12 cellular contexts compared by ENCODE assay signal in the genomic region with DNA sequence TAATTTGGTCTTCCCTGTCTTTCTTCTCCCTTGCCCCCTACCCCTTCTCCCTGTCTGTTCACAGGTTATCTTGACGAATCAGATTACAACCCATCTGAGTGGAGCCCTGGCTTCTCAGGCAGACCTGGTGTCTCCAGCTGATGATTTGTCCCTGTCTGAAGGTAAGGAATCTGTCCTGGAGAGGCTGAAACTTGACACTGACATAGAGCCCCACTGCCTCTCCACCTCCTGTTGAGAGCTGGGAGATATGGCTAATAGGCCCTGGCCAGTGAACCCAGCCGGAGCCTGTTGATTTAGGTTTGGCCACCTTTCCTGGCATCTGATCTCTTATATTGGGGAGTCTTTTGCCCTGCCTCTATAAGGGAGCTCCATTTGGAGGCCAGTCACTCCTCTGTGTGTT.
DNase-seq lines count a peak whose midpoint lies in the region; ATAC-seq, FAIRE-seq and TF ChIP-seq lines count a peak whose summit lies in the region.
"Had no signal": no experiment of that assay in that cellular context is flagged by ENCODE, and none has a peak within 500 bp of the region (broad histone marks: within the 10 kb centered on the region; RNA-seq: fewer than 3 reads in every experiment).

No MANE protein-coding gene starts in this region.

- H3K9me2 ChIP-seq in PC-3 (replicated peaks; ENCODE audit: low read length): 0 out of 2 replicates have a peak, but pooled peaks cover 4% of the 10 kb centered on the region

- no peak overlapping the region for H3K4me3 ChIP-seq in BE2C (ENCODE audit: low read depth, low read length)
- no peak overlapping the region for H3K4me3 ChIP-seq in PC-3 (ENCODE audit: low read length)
- H3K4me3 ChIP-seq: esophagus muscularis mucosa, thoracic aorta had no signal

- no peak overlapping the region for H3K27ac ChIP-seq in PC-3 (ENCODE audit: low read length)
- H3K27ac ChIP-seq: esophagus muscularis mucosa, thoracic aorta had no signal

- no peaks in the 10 kb centered on the region for H3K36me3 ChIP-seq in BE2C
- no peaks in the 10 kb centered on the region for H3K36me3 ChIP-seq in PC-3 (ENCODE audit: low read depth, low read length)
- H3K36me3 ChIP-seq: esophagus muscularis mucosa, thoracic aorta had no signal

- no peaks in the 10 kb centered on the region for H3F3A ChIP-seq in PC-3 (ENCODE audit: low read length, unreplicated experiment)

- POLR2A ChIA-PET in HEK293T (lab: Yijun Ruan, JAX) (interaction anchor here (1.5 kb wide), 1 partner anchor 16 kb away, joined by 3 read pairs; no protein-coding TSS in a partner anchor), PC-3 (lab: Charles Lee; ENCODE audit: unreplicated experiment) (no interaction called here)

- H4K20me1 ChIP-seq in PC-3 (ENCODE audit: low read length): no peaks in the 10 kb centered on the region

- H3K9ac ChIP-seq in PC-3 (ENCODE audit: low read length): no peak overlapping the region

- CTCF ChIA-PET in HEK293T (lab: Yijun Ruan, JAX) (interaction anchor here (0.7 to 1.1 kb wide), 2 partner anchors 122 to 533 kb away, joined by 3 read pairs; no protein-coding TSS in a partner anchor), PC-3 (lab: Charles Lee) (interaction anchor here (0.8 kb wide), 1 partner anchor 72 kb away, joined by 3 read pairs; no protein-coding TSS in a partner anchor)

- peak; percentile 31 for DNase-seq in BE2C
- peak; percentile 48 for DNase-seq in HEK293T (ENCODE audit: extremely low spot score)
- DNase-seq in PC-3: peak; percentile 16
- DNase-seq in islet precursor cell: peak; percentile 93
- no peak for DNase-seq in urothelium cell line (ENCODE audit: low spot score)
- DNase-seq in activated effector memory CD4-positive, alpha-beta T cell treated with Interleukin-2 at 50 U/mL for 16 hours: no peak
- no peak for DNase-seq in head of caudate nucleus
- DNase-seq: HCEC 1CT, OCI-M1 had no signal

- intact Hi-C loops in PC-3 (cut with micrococcal nuclease) (no loop called here), head of caudate nucleus (cut with DNase I) (no loop called here)

- peak; percentile 68 for ATAC-seq in PC-3
- no peak for ATAC-seq in HG02840 (IDR thresholded peaks at IDR 0.05; ENCODE audit: low FRiP score, unreplicated experiment)

- TF ChIP-seq CTCF in BE2C (IDR thresholded peaks at IDR 0.05; ENCODE audit: low read depth, low read length): no peak
- TF ChIP-seq CTCF in PC-3 (conservative IDR thresholded peaks at IDR 0.05; ENCODE audit: low read depth, low read length): no peak

- no peak for FAIRE-seq in urothelium cell line (lab: Jason Lieb, UNC)

- no peak overlapping the region for H2AFZ ChIP-seq in PC-3 (ENCODE audit: low read length)

- BruUV-seq in PC-3 (replicated peaks; lab: Mats Ljungman, UMichigan): no TSS peak

- no peaks in the 10 kb centered on the region for H3K79me2 ChIP-seq in PC-3 (ENCODE audit: low read length)

- H3K4me1 ChIP-seq in BE2C (peaks cover 15% of the 10 kb centered on the region; the same call in 1 of the 2 replicates), PC-3 (ENCODE audit: insufficient read depth, low read length) (no peaks in the 10 kb centered on the region)

- H3K9me3 ChIP-seq in BE2C (no peaks in the 10 kb centered on the region), PC-3 (ENCODE audit: low read length) (no peaks in the 10 kb centered on the region)
- H3K9me3 ChIP-seq: esophagus muscularis mucosa, thoracic aorta had no signal

- H3K27me3 ChIP-seq in BE2C (no peaks in the 10 kb centered on the region), PC-3 (ENCODE audit: low read length) (no peaks in the 10 kb centered on the region)
- H3K27me3 ChIP-seq: esophagus muscularis mucosa had no signal

- H3K4me2 ChIP-seq in PC-3 (ENCODE audit: low read length): no peak overlapping the region

TF ChIP-seq in HEK293T, 16 proteins besides CTCF, POLR2A, EP300 and RAD21:
- no peak for TF ChIP-seq BHLHE40 (IDR thresholded peaks at IDR 0.05; ENCODE audit: borderline replicate concordance)
- TF ChIP-seq ELF4 (IDR thresholded peaks at IDR 0.05): no peak
- TF ChIP-seq PKNOX1 (IDR thresholded peaks at IDR 0.05): peak; percentile 64
- TF ChIP-seq LEF1 (IDR thresholded peaks at IDR 0.05; ENCODE audit: borderline replicate concordance): no peak

Comparison
In these comparisons a context has a peak if more than half of its experiments do, and no peak if none do; other contexts are left out.
1. DNase-seq: peak in BE2C (single experiment), HEK293T (single experiment), PC-3 (single experiment) and islet precursor cell (single experiment); none in urothelium cell line (single experiment), activated effector memory CD4-positive, alpha-beta T cell treated with Interleukin-2 at 50 U/mL for 16 hours (single experiment) and head of caudate nucleus (0 of 42).